ENCODE assay signal across 12 cellular contexts in the genomic region with DNA sequence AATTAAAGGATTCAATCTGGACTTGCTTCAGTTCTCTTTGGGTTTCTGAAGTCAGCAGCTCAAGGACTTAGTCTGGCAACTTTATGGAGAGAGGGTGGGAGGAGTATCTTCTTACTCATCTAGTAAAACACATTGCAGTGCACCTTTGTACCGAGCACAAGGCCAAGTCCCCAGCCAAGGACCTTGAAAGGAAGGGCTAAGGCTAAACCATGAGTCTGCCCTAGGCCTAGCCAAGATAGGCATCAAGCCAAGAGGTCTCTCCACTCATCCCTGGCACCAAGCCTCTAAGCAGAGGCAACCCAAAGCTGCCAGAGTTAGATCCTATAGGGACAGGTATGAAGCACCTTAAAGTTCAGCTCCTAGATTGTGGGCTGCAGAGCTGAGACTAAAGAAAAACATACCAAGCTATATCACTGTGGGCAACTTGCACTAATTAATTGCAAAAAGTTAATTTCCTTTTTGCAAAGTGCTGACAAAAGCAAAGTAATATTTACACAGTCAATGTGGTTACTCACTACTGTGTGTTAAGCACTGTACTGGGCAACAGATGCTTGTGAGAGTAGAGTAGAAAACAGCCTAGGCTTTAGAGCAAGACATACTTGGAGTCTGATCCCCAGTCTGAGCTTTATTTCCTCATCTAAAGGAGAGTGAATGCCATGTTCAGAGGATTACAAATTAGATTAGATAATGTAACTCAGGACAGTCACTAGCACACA. TPM values are rescaled to one million over a fixed set of nuclear protein-coding genes. Genes with fewer than 3 reads are reported as not detected.
DNase-seq lines count a peak whose midpoint lies in the region; ATAC-seq and FAIRE-seq lines count a peak whose summit lies in the region.
"Had no signal": no experiment of that assay in that cellular context is flagged by ENCODE, and none has a peak within 500 bp of the region (broad histone marks: within the 10 kb centered on the region; RNA-seq: fewer than 3 reads in every experiment).

No MANE protein-coding gene starts in this region.

- H3K36me3 Mint-ChIP-seq in activated naive CD8-positive, alpha-beta T cell: peaks cover 4% of the 10 kb centered on the region
- peaks cover 30% of the 10 kb centered on the region for H3K36me3 Mint-ChIP-seq in activated naive CD8-positive, alpha-beta T cell treated with anti-CD3 and anti-CD28 coated beads, Interleukin-2, amount 50 U/mL, for 24 hours (ENCODE audit: low read depth)
- H3K36me3 Mint-ChIP-seq in stimulated activated memory B cell treated with anti-CD40 and anti-IgM and Interleukin-4, amounts not matched to agents 10 μg/mL and 1 μg/mL and 100 μg/mL, for 72 hours: peaks cover 30% of the 10 kb centered on the region

- DNase-seq in activated naive CD8-positive, alpha-beta T cell treated with anti-CD3 and anti-CD28 coated beads, Interleukin-2, amount 50 U/mL, for 24 hours: no peak
- DNase-seq in RPMI7951 (ENCODE audit: low read depth): peak; percentile 13
- peak; percentile 1 for DNase-seq in glomerular visceral epithelial cell (ENCODE audit: extremely low spot score)
- DNase-seq in trophoblast cell: no peak
- no peak for DNase-seq in GM19239 (ENCODE audit: insufficient read length, low spot score)
- DNase-seq: NCI-H2081, SHP77, upper lobe of right lung had no signal

- no peak overlapping the region for H2AK5ac ChIP-seq in trophoblast cell (ENCODE audit: low read length)

- H3K36me3 ChIP-seq in trophoblast cell (ENCODE audit: control insufficient read depth in 1 of 2, insufficient read depth in 2 of 2, low read length in 2 of 2): peaks cover 12 to 15% of the 10 kb centered on the region in 2 experiments

- H2BK5ac ChIP-seq in trophoblast cell (ENCODE audit: low read depth, low read length, poor library complexity): no peak overlapping the region

- no peaks in the 10 kb centered on the region for H3K27me3 ChIP-seq in trophoblast cell (ENCODE audit: insufficient read depth, low read length)
- H3K27me3 ChIP-seq: upper lobe of right lung had no signal

- peak overlapping the region; percentile 72 for H3K27ac Mint-ChIP-seq in activated naive CD8-positive, alpha-beta T cell
- H3K27ac Mint-ChIP-seq in activated naive CD8-positive, alpha-beta T cell treated with anti-CD3 and anti-CD28 coated beads, Interleukin-2, amount 50 U/mL, for 24 hours: no peak overlapping the region
- H3K27ac Mint-ChIP-seq in stimulated activated memory B cell treated with anti-CD40 and anti-IgM and Interleukin-4, amounts not matched to agents 10 μg/mL and 1 μg/mL and 100 μg/mL, for 72 hours: peak overlapping the region; percentile 46

- no peak overlapping the region for H4K12ac ChIP-seq in trophoblast cell (ENCODE audit: low read depth, low read length)

- no peak overlapping the region for H3K27ac ChIP-seq in trophoblast cell (ENCODE audit: low read depth, low read length)
- H3K27ac ChIP-seq: upper lobe of right lung had no signal

- no peak overlapping the region for H2BK120ac ChIP-seq in trophoblast cell (ENCODE audit: insufficient read depth, low read length, poor library complexity)

- H3K4me2 ChIP-seq in trophoblast cell (ENCODE audit: low read length): no peak overlapping the region

- H2AFZ ChIP-seq in trophoblast cell (ENCODE audit: insufficient read depth, low read length, poor library complexity): no peak overlapping the region

- H3K4me3 ChIP-seq in trophoblast cell (ENCODE audit: low read depth, low read length): no peak overlapping the region
- H3K4me3 ChIP-seq: upper lobe of right lung had no signal

- H3K9me3 ChIP-seq in trophoblast cell (ENCODE audit: insufficient read depth, low read depth, low read length): no peaks in the 10 kb centered on the region
- H3K9me3 ChIP-seq: upper lobe of right lung had no signal

- H3K27me3 Mint-ChIP-seq in activated naive CD8-positive, alpha-beta T cell: no peaks in the 10 kb centered on the region
- H3K27me3 Mint-ChIP-seq in activated naive CD8-positive, alpha-beta T cell treated with anti-CD3 and anti-CD28 coated beads, Interleukin-2, amount 50 U/mL, for 24 hours: no peaks in the 10 kb centered on the region
- no peaks in the 10 kb centered on the region for H3K27me3 Mint-ChIP-seq in stimulated activated memory B cell treated with anti-CD40 and anti-IgM and Interleukin-4, amounts not matched to agents 10 μg/mL and 1 μg/mL and 100 μg/mL, for 72 hours

- H3K14ac ChIP-seq in trophoblast cell (ENCODE audit: low read length): no peak overlapping the region

- no peak for ATAC-seq in activated naive CD8-positive, alpha-beta T cell treated with anti-CD3 and anti-CD28 coated beads, Interleukin-2, amount 50 U/mL, for 24 hours
- no peak for ATAC-seq in stimulated activated memory B cell treated with anti-CD40 and anti-IgM and Interleukin-4, amounts not matched to agents 10 μg/mL and 1 μg/mL and 100 μg/mL, for 72 hours
- ATAC-seq in GM19395 (IDR thresholded peaks at IDR 0.05; ENCODE audit: unreplicated experiment): no peak
- ATAC-seq: upper lobe of right lung had no signal

- H3K9ac ChIP-seq in trophoblast cell (ENCODE audit: low read length): no peak overlapping the region

- no peak overlapping the region for H3K18ac ChIP-seq in trophoblast cell (ENCODE audit: low read length)

- H3K79me1 ChIP-seq in trophoblast cell (ENCODE audit: low read length): no peaks in the 10 kb centered on the region

- H3K23ac ChIP-seq in trophoblast cell (ENCODE audit: low read length): no peak overlapping the region

- no peaks in the 10 kb centered on the region for H3K79me2 ChIP-seq in trophoblast cell (ENCODE audit: control insufficient read depth, insufficient read depth, low read length, poor library complexity)

- no peak overlapping the region for H2BK12ac ChIP-seq in trophoblast cell (ENCODE audit: low read length)

- H3K4me1 Mint-ChIP-seq in activated naive CD8-positive, alpha-beta T cell (ENCODE audit: low read depth): peaks cover 10% of the 10 kb centered on the region
- H3K4me1 Mint-ChIP-seq in activated naive CD8-positive, alpha-beta T cell treated with anti-CD3 and anti-CD28 coated beads, Interleukin-2, amount 50 U/mL, for 24 hours: peaks cover 6% of the 10 kb centered on the region
- H3K4me1 Mint-ChIP-seq in stimulated activated memory B cell treated with anti-CD40 and anti-IgM and Interleukin-4, amounts not matched to agents 10 μg/mL and 1 μg/mL and 100 μg/mL, for 72 hours: peaks cover 6% of the 10 kb centered on the region

- WGBS in trophoblast cell (ENCODE audit: extremely low coverage, insufficient coverage, insufficient read length): no CpG with 5 or more reads among the region's 1 CpG

- H3K4ac ChIP-seq in trophoblast cell (ENCODE audit: low read depth, low read length): no peak overlapping the region

- no peak for FAIRE-seq in GM19239 (lab: Jason Lieb, UNC)
- FAIRE-seq: astrocyte had no signal

- no peak overlapping the region for H4K8ac ChIP-seq in trophoblast cell (ENCODE audit: low read depth, low read length)

- H3K9me3 Mint-ChIP-seq in activated naive CD8-positive, alpha-beta T cell (ENCODE audit: low read depth): no peaks in the 10 kb centered on the region
- no peaks in the 10 kb centered on the region for H3K9me3 Mint-ChIP-seq in activated naive CD8-positive, alpha-beta T cell treated with anti-CD3 and anti-CD28 coated beads, Interleukin-2, amount 50 U/mL, for 24 hours
- H3K9me3 Mint-ChIP-seq in stimulated activated memory B cell treated with anti-CD40 and anti-IgM and Interleukin-4, amounts not matched to agents 10 μg/mL and 1 μg/mL and 100 μg/mL, for 72 hours: no peaks in the 10 kb centered on the region

- no peak overlapping the region for H3K4me3 Mint-ChIP-seq in activated naive CD8-positive, alpha-beta T cell
- no peak overlapping the region for H3K4me3 Mint-ChIP-seq in activated naive CD8-positive, alpha-beta T cell treated with anti-CD3 and anti-CD28 coated beads, Interleukin-2, amount 50 U/mL, for 24 hours
- no peak overlapping the region for H3K4me3 Mint-ChIP-seq in stimulated activated memory B cell treated with anti-CD40 and anti-IgM and Interleukin-4, amounts not matched to agents 10 μg/mL and 1 μg/mL and 100 μg/mL, for 72 hours

- H4K91ac ChIP-seq in trophoblast cell (ENCODE audit: low read depth, low read length): no peak overlapping the region

- H3K4me1 ChIP-seq in trophoblast cell (ENCODE audit: control insufficient read depth in 1 of 2, insufficient read depth in 2 of 2, low read length in 2 of 2): peaks cover 0 to 3% of the 10 kb centered on the region in 2 experiments
- H3K4me1 ChIP-seq: upper lobe of right lung had no signal

RNA-seq across cellular contexts. Expression of gene COA4, which starts 7.3 kb away (rescaled TPM):
- total RNA-seq in RPMI7951 (2014; rRNA removed; shearing (Covaris generic)): 143 and 159 TPM in 2 replicates
- 95.9 TPM in 2 replicates for polyA plus RNA-seq in trophoblast cell (2013)

RNA-seq across cellular contexts. Expression of gene PAAF1, which starts 7.4 kb away (rescaled TPM):
- 10.6 and 18.1 TPM in 2 replicates for total RNA-seq in RPMI7951 (2014; rRNA removed; shearing (Covaris generic))
- 16.8 and 18.9 TPM in 2 replicates for polyA plus RNA-seq in trophoblast cell (2013)

Comparison
In these comparisons a context has a peak if more than half of its experiments do, and no peak if none do; other contexts are left out.
1. DNase-seq: peak in RPMI7951 (single experiment) and glomerular visceral epithelial cell (single experiment); none in activated naive CD8-positive, alpha-beta T cell treated with anti-CD3 and anti-CD28 coated beads, Interleukin-2, amount 50 U/mL, for 24 hours (single experiment), trophoblast cell (0 of 2) and GM19239 (single experiment).